In the genomic region with DNA sequence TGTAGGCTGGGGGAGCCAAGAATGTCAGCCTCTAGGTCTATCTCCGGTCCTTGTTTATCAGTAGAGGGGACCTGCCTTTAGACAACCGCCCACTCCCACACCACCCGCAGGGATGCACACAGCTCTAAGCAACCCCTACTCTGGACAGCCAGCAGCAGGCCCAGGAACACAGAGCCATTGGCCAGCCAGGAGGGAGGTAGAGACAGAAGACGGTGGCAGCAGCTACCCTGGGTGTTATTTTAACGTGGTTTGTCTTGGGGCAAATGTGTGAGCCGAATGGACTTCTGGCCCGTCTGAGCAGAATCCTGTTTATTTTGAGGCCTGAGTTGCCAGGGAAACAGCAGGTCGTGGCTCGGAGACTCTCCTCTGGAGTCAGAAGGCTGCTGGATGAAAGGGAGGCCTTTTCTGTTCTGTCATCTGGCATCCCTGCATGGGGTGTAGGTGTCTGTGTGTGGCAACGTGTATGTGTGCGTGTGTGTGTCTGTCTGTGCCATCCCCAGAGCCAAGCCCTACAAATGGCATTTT, we compare ENCODE assay signal across 10 cellular contexts. TPM values are rescaled to one million over a fixed set of nuclear protein-coding genes. Genes with fewer than 3 reads are reported as not detected.
DNase-seq lines count a peak whose midpoint lies in the region; ATAC-seq and TF ChIP-seq lines count a peak whose summit lies in the region.
"Had no signal": no experiment of that assay in that cellular context is flagged by ENCODE, and none has a peak within 500 bp of the region (broad histone marks: within the 10 kb centered on the region; RNA-seq: fewer than 3 reads in every experiment).

No MANE protein-coding gene starts in this region.

- H2BK120ac ChIP-seq in trophoblast cell (ENCODE audit: insufficient read depth, low read length, poor library complexity), result no peak overlapping the region

- no peak overlapping the region for H3K14ac ChIP-seq in trophoblast cell (ENCODE audit: low read length)

- no peaks in the 10 kb centered on the region for H3K27me3 ChIP-seq in right atrium auricular region
- no peaks in the 10 kb centered on the region for H3K27me3 ChIP-seq in trophoblast cell (ENCODE audit: insufficient read depth, low read length)
- H3K27me3 ChIP-seq in spleen (replicated peaks in 1 of 7), result no peaks in the 10 kb centered on the region

- no peaks in the 10 kb centered on the region for H3K36me3 Mint-ChIP-seq in activated T-helper 1 cell treated with anti-CD3 and anti-CD28 coated beads, Interleukin-12 subunit alpha, Interleukin-12 subunit beta, Interleukin-2, Interleukin-4 antibody, amounts not matched to agents 30 ng/mL and 10 ng/mL and 1 ng/mL, durations not matched to agents 14 hours and 24 hours and 36 hours (ENCODE audit: low read depth)

- no peak overlapping the region for H3K4me3 Mint-ChIP-seq in activated T-helper 1 cell treated with anti-CD3 and anti-CD28 coated beads, Interleukin-12 subunit alpha, Interleukin-12 subunit beta, Interleukin-2, Interleukin-4 antibody, amounts not matched to agents 30 ng/mL and 10 ng/mL and 1 ng/mL, durations not matched to agents 14 hours and 24 hours and 36 hours
- H3K4me3 Mint-ChIP-seq: central memory CD8-positive, alpha-beta T cell had no signal

- H3K36me3 ChIP-seq in right atrium auricular region, result no peaks in the 10 kb centered on the region
- H3K36me3 ChIP-seq in trophoblast cell (ENCODE audit: control insufficient read depth in 1 of 2, insufficient read depth in 2 of 2, low read length in 2 of 2), result no peaks in the 10 kb centered on the region
- no peaks in the 10 kb centered on the region for H3K36me3 ChIP-seq in spleen
- H3K36me3 ChIP-seq in mucosa of descending colon (ENCODE audit: low read depth), result no peaks in the 10 kb centered on the region

- no CpG with 5 or more reads among the region's 11 CpGs for WGBS in trophoblast cell (ENCODE audit: extremely low coverage, insufficient coverage, insufficient read length)
- 82 to 88% (median 85%) methylated on average over 8 to 11 of the region's 11 CpGs for WGBS in spleen, 5 donors

- H3K4me1 ChIP-seq in right atrium auricular region, result peaks cover 0 to 50% of the 10 kb centered on the region in 2 donors
- H3K4me1 ChIP-seq in trophoblast cell (ENCODE audit: control insufficient read depth in 1 of 2, insufficient read depth in 2 of 2, low read length in 2 of 2), result peaks cover 8% of the 10 kb centered on the region in 2 experiments
- peaks cover 0 to 14% (median 2%) of the 10 kb centered on the region in 6 donors for H3K4me1 ChIP-seq in spleen
- no peaks in the 10 kb centered on the region for H3K4me1 ChIP-seq in mucosa of descending colon (ENCODE audit: low read depth)

- H3K79me1 ChIP-seq in trophoblast cell (ENCODE audit: low read length), result no peaks in the 10 kb centered on the region

- no peak for TF ChIP-seq POLR2A in spleen (IDR thresholded peaks at IDR 0.05)

- H3K4ac ChIP-seq in trophoblast cell (ENCODE audit: low read depth, low read length), result no peak overlapping the region

- in situ Hi-C loops in astrocyte of the spinal cord (cut with HindIII; ENCODE audit: low sequenced_read_pairs), result no loop called here

- no peak overlapping the region for H3K27ac Mint-ChIP-seq in activated T-helper 1 cell treated with anti-CD3 and anti-CD28 coated beads, Interleukin-12 subunit alpha, Interleukin-12 subunit beta, Interleukin-2, Interleukin-4 antibody, amounts not matched to agents 30 ng/mL and 10 ng/mL and 1 ng/mL, durations not matched to agents 14 hours and 24 hours and 36 hours

- no peak overlapping the region for H3K4me2 ChIP-seq in trophoblast cell (ENCODE audit: low read length)

- DNase-seq in ELF-1 (ENCODE audit: low read depth, low spot score) (peak; percentile 27), astrocyte of the spinal cord (ENCODE audit: low read depth, low spot score) (peak; percentile 59), right atrium auricular region (ENCODE audit: low spot score) (no peak), trophoblast cell (peak; percentile 42 to 62), spleen (no peak), HT-29 (ENCODE audit: low spot score) (no peak), mucosa of descending colon (no peak)
- DNase-seq in activated T-helper 1 cell treated with anti-CD3 and anti-CD28 coated beads, Interleukin-12 subunit alpha, Interleukin-12 subunit beta, Interleukin-2, Interleukin-4 antibody, amounts not matched to agents 30 ng/mL and 10 ng/mL and 1 ng/mL, durations not matched to agents 14 hours and 24 hours and 36 hours (ENCODE audit: low spot score), result no peak

- ATAC-seq in mucosa of descending colon, result no peak

- no peak overlapping the region for H4K12ac ChIP-seq in trophoblast cell (ENCODE audit: low read depth, low read length)

- no peak overlapping the region for H3K18ac ChIP-seq in trophoblast cell (ENCODE audit: low read length)

- no peaks in the 10 kb centered on the region for H3K4me1 Mint-ChIP-seq in activated T-helper 1 cell treated with anti-CD3 and anti-CD28 coated beads, Interleukin-12 subunit alpha, Interleukin-12 subunit beta, Interleukin-2, Interleukin-4 antibody, amounts not matched to agents 30 ng/mL and 10 ng/mL and 1 ng/mL, durations not matched to agents 14 hours and 24 hours and 36 hours (ENCODE audit: low read depth)
- H3K4me1 Mint-ChIP-seq: central memory CD8-positive, alpha-beta T cell had no signal

- H2AK5ac ChIP-seq in trophoblast cell (ENCODE audit: low read length), result no peak overlapping the region

- no peak overlapping the region for H2BK12ac ChIP-seq in trophoblast cell (ENCODE audit: low read length)

- no peaks in the 10 kb centered on the region for H3K79me2 ChIP-seq in trophoblast cell (ENCODE audit: control insufficient read depth, insufficient read depth, low read length, poor library complexity)

- H3K27me3 Mint-ChIP-seq in activated T-helper 1 cell treated with anti-CD3 and anti-CD28 coated beads, Interleukin-12 subunit alpha, Interleukin-12 subunit beta, Interleukin-2, Interleukin-4 antibody, amounts not matched to agents 30 ng/mL and 10 ng/mL and 1 ng/mL, durations not matched to agents 14 hours and 24 hours and 36 hours (ENCODE audit: insufficient read depth), result peaks cover 12% of the 10 kb centered on the region

- H3K4me3 ChIP-seq in astrocyte of the spinal cord (ENCODE audit: low read depth, low read length) (no peak overlapping the region), right atrium auricular region (no peak overlapping the region), trophoblast cell (ENCODE audit: low read depth, low read length) (no peak overlapping the region), spleen (no peak overlapping the region), mucosa of descending colon (no peak overlapping the region)

- H3K9ac ChIP-seq in trophoblast cell (ENCODE audit: low read length), result no peak overlapping the region

- H4K91ac ChIP-seq in trophoblast cell (ENCODE audit: low read depth, low read length), result no peak overlapping the region

- no peaks in the 10 kb centered on the region for H3K9me3 Mint-ChIP-seq in activated T-helper 1 cell treated with anti-CD3 and anti-CD28 coated beads, Interleukin-12 subunit alpha, Interleukin-12 subunit beta, Interleukin-2, Interleukin-4 antibody, amounts not matched to agents 30 ng/mL and 10 ng/mL and 1 ng/mL, durations not matched to agents 14 hours and 24 hours and 36 hours
- H3K9me3 Mint-ChIP-seq: central memory CD8-positive, alpha-beta T cell had no signal

- intact Hi-C loops in spleen (cut with DNase I; ENCODE audit: low total_unique reads) (no loop called here), mucosa of descending colon (cut with DNase I, micrococcal nuclease) (no loop called here)
- intact Hi-C loops in activated T-helper 1 cell treated with anti-CD3 and anti-CD28 coated beads, Interleukin-12 subunit alpha, Interleukin-12 subunit beta, Interleukin-2, Interleukin-4 antibody, amounts not matched to agents 30 ng/mL and 10 ng/mL and 1 ng/mL, durations not matched to agents 14 hours and 24 hours and 36 hours (cut with micrococcal nuclease), result no loop called here

- no peak overlapping the region for H2AFZ ChIP-seq in trophoblast cell (ENCODE audit: insufficient read depth, low read length, poor library complexity)

- H4K8ac ChIP-seq in trophoblast cell (ENCODE audit: low read depth, low read length), result no peak overlapping the region

- peak overlapping the region; percentile 65 to 80 for H3K27ac ChIP-seq in right atrium auricular region
- no peak overlapping the region for H3K27ac ChIP-seq in trophoblast cell (ENCODE audit: low read depth, low read length)
- H3K27ac ChIP-seq in spleen, result no peak overlapping the region
- H3K27ac ChIP-seq: C4-2B had no signal

- TF ChIP-seq CTCF in astrocyte of the spinal cord (IDR thresholded peaks at IDR 0.05; ENCODE audit: low read depth, low read length) (no peak), right atrium auricular region (IDR thresholded peaks at IDR 0.05) (no peak), spleen (IDR thresholded peaks at IDR 0.05 in 8 of 11, conservative IDR thresholded peaks at IDR 0.05 in 3 of 11) (no peak), mucosa of descending colon (IDR thresholded peaks at IDR 0.05) (no peak)

- no peak overlapping the region for H3K23ac ChIP-seq in trophoblast cell (ENCODE audit: low read length)

- no peak overlapping the region for H2BK5ac ChIP-seq in trophoblast cell (ENCODE audit: low read depth, low read length, poor library complexity)

- H3K9me3 ChIP-seq in right atrium auricular region, result no peaks in the 10 kb centered on the region
- H3K9me3 ChIP-seq in trophoblast cell (ENCODE audit: insufficient read depth, low read depth, low read length), result no peaks in the 10 kb centered on the region
- no peaks in the 10 kb centered on the region for H3K9me3 ChIP-seq in spleen
- no peaks in the 10 kb centered on the region for H3K9me3 ChIP-seq in mucosa of descending colon

RNA-seq across cellular contexts. Expression of a gene that starts 0.4 kb away (rescaled TPM):
- total RNA-seq in right atrium auricular region, result 10 to 100 TPM; 35.3 to 47.9 TPM
- polyA plus RNA-seq in trophoblast cell (2013), result 3.8 and 5.4 TPM in 2 replicates
- total RNA-seq in spleen, result 10 to 100 TPM in 1 of 7 donors, 1 to 10 TPM in 5, under 1 TPM in 1; 0.47 to 12.9 (median 2.5) TPM
- polyA plus RNA-seq in spleen, result 1 to 10 TPM in 2 of 3 donors, under 1 TPM in 1; 0.32 to 4.1 (median 2.7) TPM
- not detected in 2 replicates for total RNA-seq in HT-29 (2014; rRNA removed; shearing (Covaris generic))
- 1 to 10 TPM in 1 of 3 donors, under 1 TPM in 2; 0.31 to 3.5 (median 0.35) TPM for total RNA-seq in mucosa of descending colon
- total RNA-seq in activated T-helper 1 cell treated with anti-CD3 and anti-CD28 coated beads, Interleukin-12 subunit alpha, Interleukin-12 subunit beta, Interleukin-2, Interleukin-4 antibody, amounts not matched to agents 30 ng/mL and 10 ng/mL and 1 ng/mL, durations not matched to agents 14 hours and 24 hours and 36 hours, result 0.08 TPM in 1 of 2 replicates, not detected in the other

Comparison
In these comparisons a context has a peak if more than half of its experiments do, and no peak if none do; other contexts are left out.
1. DNase-seq: peak in ELF-1 (single experiment), astrocyte of the spinal cord (single experiment) and trophoblast cell (2 of 2); none in right atrium auricular region (single experiment), spleen (single experiment), HT-29 (single experiment), mucosa of descending colon (0 of 3) and activated T-helper 1 cell treated with anti-CD3 and anti-CD28 coated beads, Interleukin-12 subunit alpha, Interleukin-12 subunit beta, Interleukin-2, Interleukin-4 antibody, amounts not matched to agents 30 ng/mL and 10 ng/mL and 1 ng/mL, durations not matched to agents 14 hours and 24 hours and 36 hours (single experiment).
2. H3K27ac ChIP-seq: peak in right atrium auricular region (2 of 2); none in trophoblast cell (single experiment) and spleen (0 of 8).